ENCODE assay signal across 8 cellular contexts in the genomic region with DNA sequence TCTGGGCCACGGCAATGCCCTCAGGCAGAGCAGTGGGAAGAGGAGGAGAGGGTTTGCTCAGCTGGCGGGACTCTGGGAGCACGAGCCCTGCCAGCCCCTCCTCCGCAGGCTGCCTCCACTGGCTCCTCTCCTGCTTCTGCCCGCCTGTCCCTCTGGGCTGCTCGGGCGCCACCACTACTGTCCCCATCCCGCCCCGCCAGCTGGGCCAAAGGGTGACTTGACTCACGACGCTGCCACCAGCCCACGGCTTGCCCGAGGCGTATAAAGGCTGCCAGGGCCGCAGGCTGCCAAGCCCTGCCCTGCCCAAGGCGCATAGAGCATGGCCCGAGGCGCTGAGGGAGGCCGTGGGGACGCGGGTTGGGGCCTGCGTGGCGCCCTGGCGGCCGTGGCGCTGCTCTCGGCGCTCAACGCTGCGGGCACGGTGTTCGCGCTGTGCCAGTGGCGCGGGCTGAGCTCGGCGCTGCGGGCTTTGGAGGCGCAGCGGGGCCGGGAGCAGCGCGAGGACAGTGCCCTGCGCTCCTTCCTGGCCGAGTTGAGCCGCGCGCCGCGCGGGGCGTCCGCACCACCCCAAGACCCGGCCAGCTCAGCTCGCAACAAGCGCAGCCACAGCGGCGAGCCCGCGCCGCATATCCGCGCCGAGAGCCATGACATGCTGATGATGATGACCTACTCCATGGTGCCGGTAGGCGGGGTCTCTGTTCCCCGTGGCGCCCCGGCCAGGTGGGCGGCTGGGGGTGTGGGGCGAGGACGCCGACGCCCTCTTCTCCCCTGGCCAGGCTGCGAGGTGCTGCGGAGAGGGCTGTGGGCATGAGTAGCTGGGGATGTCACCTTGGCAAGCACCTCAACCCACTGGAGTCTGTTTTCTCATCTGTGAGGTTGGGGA. TPM values are rescaled to one million over a fixed set of nuclear protein-coding genes. Genes with fewer than 3 reads are reported as not detected.
DNase-seq lines count a peak whose midpoint lies in the region; ATAC-seq and TF ChIP-seq lines count a peak whose summit lies in the region.

Gene GLDN (plus strand): TSS at position 290 of the 883 bp plus-strand sequence. CDS start 30 bp downstream, at position 320.

- no peaks in the 10 kb centered on the region for H3K9me3 ChIP-seq in body of pancreas
- H3K9me3 ChIP-seq in smooth muscle cell (replicated peaks; ENCODE audit: low read depth): no peaks in the 10 kb centered on the region

- ATAC-seq in body of pancreas (peak; percentile 27), HG02870 (IDR thresholded peaks at IDR 0.05; ENCODE audit: unreplicated experiment) (no peak), HG03432 (IDR thresholded peaks at IDR 0.05; ENCODE audit: unreplicated experiment) (no peak)

- H3K36me3 ChIP-seq in body of pancreas (replicated peaks in 1 of 2; ENCODE audit: insufficient read depth in 1 of 2, low read depth in 2 of 2) (no peaks in the 10 kb centered on the region), smooth muscle cell (ENCODE audit: low read depth) (no peaks in the 10 kb centered on the region)

- no peaks in the 10 kb centered on the region for H3K79me2 ChIP-seq in smooth muscle cell (ENCODE audit: low read depth)

- no peak within 1 kb of the TSS for H3K4me3 ChIP-seq in body of pancreas
- peak within 1 kb of the TSS; percentile 51 for H3K4me3 ChIP-seq in smooth muscle cell

- 4 to 10% methylated on average over 2 to 76 of the region's 76 CpGs for WGBS in body of pancreas, 2 donors
- WGBS in smooth muscle cell (ENCODE audit: low lambda C conversion rate): 8% methylated on average over 61 of the region's 76 CpGs

- H3F3A ChIP-seq in smooth muscle cell (ENCODE audit: low read depth): no peaks in the 10 kb centered on the region

- DNase-seq in HuH-7.5 (ENCODE audit: low spot score): peak; percentile 23
- peak in 3 of 4 donors; percentile 17 to 29 (median 26) for DNase-seq in body of pancreas
- peak; percentile 36 for DNase-seq in iris pigment epithelial cell (ENCODE audit: low read depth)
- DNase-seq in smooth muscle cell (lab: John Stamatoyannopoulos, UW; ENCODE audit: unreplicated experiment): no peak
- DNase-seq in NK-92 treated with Interleukin-12 subunit alpha and Interleukin-12 subunit beta, amount 100 ng/mL, for 24 hours (lab: John Stamatoyannopoulos, UW): no peak
- no peak for DNase-seq in NOMO-1 treated with DMSO at 0.1 percent for 48 hours (lab: John Stamatoyannopoulos, UW; ENCODE audit: unreplicated experiment)

- H3K9ac ChIP-seq in smooth muscle cell (ENCODE audit: low read depth): no peak within 1 kb of the TSS

- H3K27ac ChIP-seq in body of pancreas (no peak within 1 kb of the TSS), smooth muscle cell (ENCODE audit: low read depth) (no peak within 1 kb of the TSS)

- no peaks in the 10 kb centered on the region for H4K20me1 ChIP-seq in smooth muscle cell (ENCODE audit: low read depth)

- intact Hi-C loops in body of pancreas (cut with DNase I): no loop called here

- H2AFZ ChIP-seq in smooth muscle cell (ENCODE audit: low read depth): peak within 1 kb of the TSS; percentile 83

- H3K27me3 ChIP-seq in body of pancreas (no peaks in the 10 kb centered on the region), smooth muscle cell (ENCODE audit: low read depth) (peaks cover 48% of the 10 kb centered on the region)

- H3K4me1 ChIP-seq in body of pancreas: peaks cover 11% of the 10 kb centered on the region
- H3K4me1 ChIP-seq in smooth muscle cell (ENCODE audit: low read depth): peaks cover 6% of the 10 kb centered on the region

- H3K4me2 ChIP-seq in smooth muscle cell: peak within 1 kb of the TSS; percentile 92

- no peak for TF ChIP-seq CTCF in body of pancreas (IDR thresholded peaks at IDR 0.05)
- TF ChIP-seq CTCF in smooth muscle cell (IDR thresholded peaks at IDR 0.05; ENCODE audit: borderline replicate concordance, insufficient read depth, poor library complexity, severe bottlenecking): no peak

- TF ChIP-seq POLR2A in body of pancreas (IDR thresholded peaks at IDR 0.05): no peak

RNA-seq across cellular contexts. Expression of gene GLDN, which starts in this region (rescaled TPM):
- total RNA-seq in body of pancreas: 1 to 10 TPM; 2.6 to 5.6 TPM
- total RNA-seq in smooth muscle cell: 0.81 and 1.4 TPM in 2 replicates
- polyA plus RNA-seq in smooth muscle cell: 0.18 and 0.40 TPM in 2 replicates

Comparison
In these comparisons a context has a peak if more than half of its experiments do, and no peak if none do; other contexts are left out.
1. DNase-seq: peak in HuH-7.5 (single experiment), body of pancreas (3 of 4) and iris pigment epithelial cell (single experiment); none in smooth muscle cell (single experiment), NK-92 treated with Interleukin-12 subunit alpha and Interleukin-12 subunit beta, amount 100 ng/mL, for 24 hours (single experiment) and NOMO-1 treated with DMSO at 0.1 percent for 48 hours (single experiment).